ENCODE assay signal across 20 cellular contexts in the genomic region with DNA sequence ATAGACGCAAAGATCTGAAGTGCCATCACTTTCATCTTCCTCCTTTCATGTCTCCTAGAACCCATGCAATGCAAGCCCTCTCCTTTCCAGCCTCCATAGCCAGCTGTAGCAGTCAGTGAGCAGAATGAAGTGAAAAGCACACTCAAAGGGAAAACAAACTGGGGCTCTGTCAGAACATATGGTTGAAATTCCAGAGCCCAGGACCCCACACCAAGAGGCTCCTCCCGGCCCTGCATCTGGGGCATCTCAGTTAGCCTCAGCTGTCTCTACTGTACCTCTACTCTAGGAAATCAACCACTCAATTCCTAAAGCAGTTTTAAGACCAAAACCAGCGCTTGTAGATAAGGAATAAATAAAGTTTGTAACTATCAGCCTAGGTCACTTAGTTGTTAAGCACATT.
"Had no signal": no experiment of that assay in that cellular context is flagged by ENCODE, and none has a peak within 500 bp of the region (broad histone marks: within the 10 kb centered on the region; RNA-seq: fewer than 3 reads in every experiment).

No MANE protein-coding gene starts in this region.

- H3K36me3 ChIP-seq: prostate gland, right atrium auricular region, stomach, tibial artery had no signal

- H3K4me3 ChIP-seq: dorsolateral prefrontal cortex, lung, mucosa of descending colon, prostate gland, right atrium auricular region, smooth muscle cell, stomach, testis, tibial artery had no signal

- H3K4me1 ChIP-seq: prostate gland, right atrium auricular region, testis, tibial artery had no signal

- H3K27ac ChIP-seq: dorsolateral prefrontal cortex, prostate gland, right atrium auricular region, stomach, testis, tibial artery had no signal

- DNase-seq: dorsolateral prefrontal cortex; effector CD4-positive, alpha-beta T cell; hypothalamus; mucosa of descending colon; naive B cell; nucleus accumbens; stimulated activated CD4-positive, alpha-beta T cell treated with anti-CD3 and anti-CD28 coated beads, Interleukin-12 subunit alpha, Interleukin-12 subunit beta, amount 100 ng/mL, for 4 hours; stimulated activated CD4-positive, alpha-beta T cell treated with anti-CD3 and anti-CD28 coated beads, Interleukin-1b, Interleukin-23, amount 100 ng/mL, for 48 hours; stimulated activated CD4-positive, alpha-beta T cell treated with anti-CD3 and anti-CD28 coated beads, Interleukin-4, amount 100 ng/mL, for 1 hour; stimulated activated CD8-positive, alpha-beta memory T cell treated with anti-CD3 and anti-CD28 coated beads, Interleukin-4, amount 100 ng/mL, for 48 hours; stimulated activated naive CD4-positive, alpha-beta T cell treated with Interleukin-2 at 50 U/mL for 16 hours; stomach; testis; tibial artery had no signal

- ATAC-seq: left lobe of liver, mucosa of descending colon, sciatic nerve had no signal

- H3K27me3 ChIP-seq: dorsolateral prefrontal cortex, right atrium auricular region, stomach, testis, tibial artery had no signal

- H3K9me3 ChIP-seq: mucosa of descending colon, prostate gland, right atrium auricular region, stomach, testis, tibial artery had no signal
